Comparison of ENCODE assay signal across 16 cellular contexts in genomic region chr16:87356491-87356853, GRCh38. TPM values are rescaled to one million over a fixed set of nuclear protein-coding genes. Genes with fewer than 3 reads are reported as not detected.
DNase-seq lines count a peak whose midpoint lies in the region; ATAC-seq and TF ChIP-seq lines count a peak whose summit lies in the region.
"Had no signal": no experiment of that assay in that cellular context is flagged by ENCODE, and none has a peak within 500 bp of the region (broad histone marks: within the 10 kb centered on the region; RNA-seq: fewer than 3 reads in every experiment).

No MANE protein-coding gene starts in this region.

- H3T11ph ChIP-seq in H9 (ENCODE audit: low read length): no peak overlapping the region

- no peak overlapping the region for H3K4me3 ChIP-seq in neuronal stem cell (ENCODE audit: low read length in 2 of 2)
- H3K4me3 ChIP-seq: BLaER1 treated with 17β-estradiol and CSF1 and Interleukin-3, amounts not matched to agents 10 nM and 100 nM; GM12878; HAP-1 had no signal

- peaks cover 13% of the 10 kb centered on the region for H3K36me3 Mint-ChIP-seq in activated CD8-positive, alpha-beta T cell treated with anti-CD3 and anti-CD28 coated beads, Interleukin-2, amount 10 ng/mL, durations not matched to agents 7 days and 5 days (ENCODE audit: low read depth)
- peaks cover 16% of the 10 kb centered on the region for H3K36me3 Mint-ChIP-seq in activated CD8-positive, alpha-beta T cell treated with anti-CD3 and anti-CD28 coated beads for 36 hours (ENCODE audit: low read depth)
- peaks cover 4 to 37% (median 26%) of the 10 kb centered on the region in 3 experiments; a peak in 6 of 7 replicates for H3K36me3 Mint-ChIP-seq in H9 (ENCODE audit: insufficient read depth in 1 of 3, low read depth in 3 of 3)
- H3K36me3 Mint-ChIP-seq in brain: peaks cover 38% of the 10 kb centered on the region
- H3K36me3 Mint-ChIP-seq in activated naive CD8-positive, alpha-beta T cell treated with anti-CD3 and anti-CD28 coated beads, Interleukin-2, amount 50 U/mL, for 24 hours (ENCODE audit: low read depth): peaks cover 18% of the 10 kb centered on the region

- H3K9ac ChIP-seq in H9 (ENCODE audit: extremely low read depth, insufficient read length, low read length) (no peak overlapping the region), neuronal stem cell (ENCODE audit: low read depth, low read length, poor library complexity) (no peak overlapping the region)
- H3K9ac ChIP-seq: BLaER1 treated with 17β-estradiol and CSF1 and Interleukin-3, amounts not matched to agents 10 nM and 100 nM had no signal

- peaks cover 2% of the 10 kb centered on the region for H3K4me1 Mint-ChIP-seq in activated CD8-positive, alpha-beta T cell treated with anti-CD3 and anti-CD28 coated beads, Interleukin-2, amount 10 ng/mL, durations not matched to agents 7 days and 5 days (ENCODE audit: low read depth)
- H3K4me1 Mint-ChIP-seq in activated CD8-positive, alpha-beta T cell treated with anti-CD3 and anti-CD28 coated beads for 36 hours (ENCODE audit: low read depth): no peaks in the 10 kb centered on the region
- H3K4me1 Mint-ChIP-seq in H9 (no peaks in the 10 kb centered on the region), brain (peaks cover 27% of the 10 kb centered on the region)
- H3K4me1 Mint-ChIP-seq in activated naive CD8-positive, alpha-beta T cell treated with anti-CD3 and anti-CD28 coated beads, Interleukin-2, amount 50 U/mL, for 24 hours: no peaks in the 10 kb centered on the region

- H3K9me3 ChIP-seq in H9 (ENCODE audit: control insufficient read depth, low read depth, low read length): no peaks in the 10 kb centered on the region
- peaks cover 4 to 10% of the 10 kb centered on the region in 2 donors for H3K9me3 ChIP-seq in neuronal stem cell (replicated peaks in 1 of 2; ENCODE audit: control insufficient read depth in 2 of 2, insufficient read depth in 1 of 2, low read depth in 1 of 2, low read length in 2 of 2)
- H3K9me3 ChIP-seq: BLaER1 treated with 17β-estradiol and CSF1 and Interleukin-3, amounts not matched to agents 10 nM and 100 nM; HAP-1 had no signal

- CTCF ChIA-PET in activated CD8-positive, alpha-beta T cell treated with anti-CD3 and anti-CD28 coated beads, Interleukin-2, amount 10 ng/mL, durations not matched to agents 7 days and 5 days (lab: Charles Lee): no interaction called here
- CTCF ChIA-PET in activated CD8-positive, alpha-beta T cell treated with anti-CD3 and anti-CD28 coated beads for 36 hours (lab: Charles Lee): no interaction called here

- DNase-seq in activated CD8-positive, alpha-beta T cell treated with anti-CD3 and anti-CD28 coated beads, Interleukin-2, amount 10 ng/mL, durations not matched to agents 7 days and 5 days: no peak
- no peak for DNase-seq in activated CD8-positive, alpha-beta T cell treated with anti-CD3 and anti-CD28 coated beads for 36 hours
- no peak for DNase-seq in H9
- DNase-seq in neuronal stem cell (ENCODE audit: low spot score): no peak
- no peak for DNase-seq in SKM-1 (lab: John Stamatoyannopoulos, UW; ENCODE audit: unreplicated experiment)
- no peak for DNase-seq in activated naive CD8-positive, alpha-beta T cell treated with anti-CD3 and anti-CD28 coated beads, Interleukin-2, amount 50 U/mL, for 24 hours
- DNase-seq: ACHN; Calu3; CD4-positive, CD25-positive, alpha-beta regulatory T cell; DMS 273 treated with DMSO at 0.1 percent for 48 hours; GOT3 had no signal

- H2AFZ ChIP-seq in H9 (ENCODE audit: low read length): no peak overlapping the region
- H2AFZ ChIP-seq in neuronal stem cell (ENCODE audit: low read length): no peak overlapping the region

- H3K4ac ChIP-seq in H9 (ENCODE audit: low read depth, low read length) (no peak overlapping the region), neuronal stem cell (ENCODE audit: low read length) (no peak overlapping the region)

- no peak overlapping the region for H3K56ac ChIP-seq in H9 (ENCODE audit: insufficient read length, low read depth, low read length)

- H4K8ac ChIP-seq in H9 (replicated peaks; ENCODE audit: insufficient read length, low read depth, low read length) (no peak overlapping the region), neuronal stem cell (ENCODE audit: low read depth, low read length) (no peak overlapping the region)

- POLR2A ChIA-PET in activated CD8-positive, alpha-beta T cell treated with anti-CD3 and anti-CD28 coated beads, Interleukin-2, amount 10 ng/mL, durations not matched to agents 7 days and 5 days (lab: Charles Lee): no interaction called here
- POLR2A ChIA-PET in activated CD8-positive, alpha-beta T cell treated with anti-CD3 and anti-CD28 coated beads for 36 hours (lab: Charles Lee): interaction anchor here (0.5 kb wide), 1 partner anchor 12 kb away, joined by 3 read pairs; no protein-coding TSS in a partner anchor

- H2BK120ac ChIP-seq in H9 (ENCODE audit: low read depth, low read length, poor library complexity, severe bottlenecking) (no peak overlapping the region), neuronal stem cell (ENCODE audit: low read depth, low read length) (no peak overlapping the region)

- no peak overlapping the region for H3K4me3 Mint-ChIP-seq in activated CD8-positive, alpha-beta T cell treated with anti-CD3 and anti-CD28 coated beads, Interleukin-2, amount 10 ng/mL, durations not matched to agents 7 days and 5 days
- no peak overlapping the region for H3K4me3 Mint-ChIP-seq in activated CD8-positive, alpha-beta T cell treated with anti-CD3 and anti-CD28 coated beads for 36 hours
- H3K4me3 Mint-ChIP-seq in H9: no peak overlapping the region
- no peak overlapping the region for H3K4me3 Mint-ChIP-seq in brain
- H3K4me3 Mint-ChIP-seq in activated naive CD8-positive, alpha-beta T cell treated with anti-CD3 and anti-CD28 coated beads, Interleukin-2, amount 50 U/mL, for 24 hours: no peak overlapping the region
- H3K4me3 Mint-ChIP-seq: CD4-positive, CD25-positive, alpha-beta regulatory T cell had no signal

- H3K79me1 ChIP-seq in H9 (ENCODE audit: insufficient read depth, low read depth, low read length, poor library complexity, severe bottlenecking) (no peaks in the 10 kb centered on the region), neuronal stem cell (ENCODE audit: low read depth, low read length) (peaks cover 7% of the 10 kb centered on the region)

- TF ChIP-seq CTCF in activated CD8-positive, alpha-beta T cell treated with anti-CD3 and anti-CD28 coated beads for 36 hours (IDR thresholded peaks at IDR 0.05): no peak
- no peak for TF ChIP-seq CTCF in H9 (conservative IDR thresholded peaks at IDR 0.05)
- no peak for TF ChIP-seq CTCF in brain (conservative IDR thresholded peaks at IDR 0.05)

- no peaks in the 10 kb centered on the region for H3K79me2 ChIP-seq in H9 (ENCODE audit: insufficient read depth, low read length)

- H3K27me3 ChIP-seq in H9 (ENCODE audit: insufficient read depth, low read length) (no peaks in the 10 kb centered on the region), neuronal stem cell (ENCODE audit: control insufficient read depth in 3 of 3, insufficient read depth in 3 of 3, low read depth in 1 of 3, low read length in 3 of 3) (no peaks in the 10 kb centered on the region)

- no peaks in the 10 kb centered on the region for H3K4me1 ChIP-seq in H9 (ENCODE audit: insufficient read depth, low read length)
- H3K4me1 ChIP-seq in neuronal stem cell (ENCODE audit: control insufficient read depth in 2 of 2, insufficient read depth in 1 of 2, low read depth in 1 of 2, low read length in 2 of 2): peaks cover 9 to 10% of the 10 kb centered on the region in 2 donors
- H3K4me1 ChIP-seq: BLaER1 treated with 17β-estradiol and CSF1 and Interleukin-3, amounts not matched to agents 10 nM and 100 nM; HAP-1 had no signal

- peaks cover 13 to 43% of the 10 kb centered on the region in 2 donors for H3K36me3 ChIP-seq in neuronal stem cell (replicated peaks in 1 of 2; ENCODE audit: control insufficient read depth in 2 of 2, insufficient read depth in 2 of 2, low read length in 2 of 2)

- H3K23me2 ChIP-seq in H9 (ENCODE audit: insufficient read length, low read depth, low read length, poor library complexity, severe bottlenecking): no peaks in the 10 kb centered on the region

- no peak overlapping the region for H3K18ac ChIP-seq in H9 (ENCODE audit: insufficient read length, low read depth, low read length)
- H3K18ac ChIP-seq in neuronal stem cell (ENCODE audit: low read length): peak overlapping the region; percentile 23

- no peaks in the 10 kb centered on the region for H3K27me3 Mint-ChIP-seq in activated CD8-positive, alpha-beta T cell treated with anti-CD3 and anti-CD28 coated beads, Interleukin-2, amount 10 ng/mL, durations not matched to agents 7 days and 5 days (ENCODE audit: low read depth)
- H3K27me3 Mint-ChIP-seq in activated CD8-positive, alpha-beta T cell treated with anti-CD3 and anti-CD28 coated beads for 36 hours: no peaks in the 10 kb centered on the region
- H3K27me3 Mint-ChIP-seq in H9 (ENCODE audit: low read depth): no peaks in the 10 kb centered on the region
- peaks cover 3% of the 10 kb centered on the region for H3K27me3 Mint-ChIP-seq in brain
- no peaks in the 10 kb centered on the region for H3K27me3 Mint-ChIP-seq in activated naive CD8-positive, alpha-beta T cell treated with anti-CD3 and anti-CD28 coated beads, Interleukin-2, amount 50 U/mL, for 24 hours
- H3K27me3 Mint-ChIP-seq: CD4-positive, CD25-positive, alpha-beta regulatory T cell had no signal

- H2AK5ac ChIP-seq in H9 (ENCODE audit: insufficient read length, low read length): no peak overlapping the region
- H2AK5ac ChIP-seq in neuronal stem cell (ENCODE audit: low read depth, low read length): no peak overlapping the region

- H3K9me3 Mint-ChIP-seq in activated CD8-positive, alpha-beta T cell treated with anti-CD3 and anti-CD28 coated beads, Interleukin-2, amount 10 ng/mL, durations not matched to agents 7 days and 5 days (ENCODE audit: insufficient read depth): no peaks in the 10 kb centered on the region
- H3K9me3 Mint-ChIP-seq in activated CD8-positive, alpha-beta T cell treated with anti-CD3 and anti-CD28 coated beads for 36 hours: no peaks in the 10 kb centered on the region
- no peaks in the 10 kb centered on the region for H3K9me3 Mint-ChIP-seq in H9
- H3K9me3 Mint-ChIP-seq in brain: no peaks in the 10 kb centered on the region
- no peaks in the 10 kb centered on the region for H3K9me3 Mint-ChIP-seq in activated naive CD8-positive, alpha-beta T cell treated with anti-CD3 and anti-CD28 coated beads, Interleukin-2, amount 50 U/mL, for 24 hours
- H3K9me3 Mint-ChIP-seq: CD4-positive, CD25-positive, alpha-beta regulatory T cell had no signal

- H4K5ac ChIP-seq in H9 (ENCODE audit: insufficient read length, low read depth, low read length): no peak overlapping the region

- H3K27ac Mint-ChIP-seq in activated CD8-positive, alpha-beta T cell treated with anti-CD3 and anti-CD28 coated beads, Interleukin-2, amount 10 ng/mL, durations not matched to agents 7 days and 5 days: peak overlapping the region; percentile 43
- H3K27ac Mint-ChIP-seq in activated CD8-positive, alpha-beta T cell treated with anti-CD3 and anti-CD28 coated beads for 36 hours: no peak overlapping the region
- H3K27ac Mint-ChIP-seq in H9: peak overlapping the region in 2 of 3 experiments; percentile 72 to 74; a peak in 4 of 7 replicates
- H3K27ac Mint-ChIP-seq in brain: peak overlapping the region in 3 of 5 experiments; percentile 79 to 92 (median 83)
- H3K27ac Mint-ChIP-seq in activated naive CD8-positive, alpha-beta T cell treated with anti-CD3 and anti-CD28 coated beads, Interleukin-2, amount 50 U/mL, for 24 hours: no peak overlapping the region

- H4K91ac ChIP-seq in H9 (ENCODE audit: insufficient read length, low read depth, low read length): no peak overlapping the region
- H4K91ac ChIP-seq in neuronal stem cell (ENCODE audit: low read depth, low read length, poor library complexity): no peak overlapping the region

- no peak overlapping the region for H2BK12ac ChIP-seq in H9 (ENCODE audit: insufficient read length, low read depth, low read length)
- no peak overlapping the region for H2BK12ac ChIP-seq in neuronal stem cell (ENCODE audit: low read length)

- H3K27ac ChIP-seq in H9 (ENCODE audit: insufficient read length, low read depth, low read length) (no peak overlapping the region), neuronal stem cell (replicated peaks; ENCODE audit: low read length) (no peak overlapping the region)
- H3K27ac ChIP-seq: BLaER1 treated with 17β-estradiol and CSF1 and Interleukin-3, amounts not matched to agents 10 nM and 100 nM had no signal

- no peak overlapping the region for H2BK5ac ChIP-seq in H9 (ENCODE audit: insufficient read length, low read length)
- no peak overlapping the region for H2BK5ac ChIP-seq in neuronal stem cell (ENCODE audit: low read length)

- no CpG with 5 or more reads among the region's 8 CpGs for WGBS in H9 (ENCODE audit: extremely low coverage, insufficient read length, low lambda C conversion rate)
- WGBS in neuronal stem cell (ENCODE audit: extremely low coverage in 2 of 2, insufficient read length in 2 of 2, insufficient replicate concordance in 1 of 2), 2 donors: no CpG with 5 or more reads among the region's 8 CpGs

- H2BK20ac ChIP-seq in H9 (ENCODE audit: low read depth, low read length, poor library complexity, severe bottlenecking): no peak overlapping the region

- H2BK15ac ChIP-seq in H9 (ENCODE audit: low read depth, low read length): no peak overlapping the region
- no peak overlapping the region for H2BK15ac ChIP-seq in neuronal stem cell (ENCODE audit: low read length)

- intact Hi-C loops in activated CD8-positive, alpha-beta T cell treated with anti-CD3 and anti-CD28 coated beads for 36 hours (cut with micrococcal nuclease): no loop called here

- no peak for ATAC-seq in activated CD8-positive, alpha-beta T cell treated with anti-CD3 and anti-CD28 coated beads, Interleukin-2, amount 10 ng/mL, durations not matched to agents 7 days and 5 days
- ATAC-seq in activated CD8-positive, alpha-beta T cell treated with anti-CD3 and anti-CD28 coated beads for 36 hours: no peak
- no peak for ATAC-seq in HG03565 (IDR thresholded peaks at IDR 0.05; ENCODE audit: unreplicated experiment)
- no peak for ATAC-seq in activated naive CD8-positive, alpha-beta T cell treated with anti-CD3 and anti-CD28 coated beads, Interleukin-2, amount 50 U/mL, for 24 hours
- ATAC-seq: GM12878 had no signal

- no peak overlapping the region; the same call in 1 of the 2 replicates for H3K14ac ChIP-seq in H9 (ENCODE audit: insufficient read depth, low read length)
- H3K14ac ChIP-seq in neuronal stem cell (ENCODE audit: low read length): no peak overlapping the region

- H3K23ac ChIP-seq in H9 (ENCODE audit: insufficient read length, low read depth, low read length): no peak overlapping the region
- H3K23ac ChIP-seq in neuronal stem cell (ENCODE audit: low read depth, low read length, poor library complexity): no peak overlapping the region

- no peaks in the 10 kb centered on the region for H4K20me1 ChIP-seq in H9 (ENCODE audit: control insufficient read depth, insufficient read depth, insufficient read length)

- H3K4me2 ChIP-seq in H9 (ENCODE audit: insufficient read depth, insufficient read length, low read length) (no peak overlapping the region), neuronal stem cell (ENCODE audit: insufficient read depth, low read length, poor library complexity, severe bottlenecking) (no peak overlapping the region)
- H3K4me2 ChIP-seq: BLaER1 treated with 17β-estradiol and CSF1 and Interleukin-3, amounts not matched to agents 10 nM and 100 nM had no signal

RNA-seq across cellular contexts. Expression of gene FBXO31, which starts 27.1 kb away (rescaled TPM):
- total RNA-seq in activated CD8-positive, alpha-beta T cell treated with anti-CD3 and anti-CD28 coated beads, Interleukin-2, amount 10 ng/mL, durations not matched to agents 7 days and 5 days: 10 to 100 TPM; 29.3 to 30.1 TPM
- 10 to 100 TPM; 32.0 to 32.7 TPM for total RNA-seq in activated CD8-positive, alpha-beta T cell treated with anti-CD3 and anti-CD28 coated beads for 36 hours
- total RNA-seq in H9 (2021): 24.2 and 26.6 TPM in 2 replicates
- 33.4 TPM for polyA plus RNA-seq in brain (ENCODE audit: insufficient read depth, low read depth, low replicate concordance)
- polyA plus RNA-seq in neuronal stem cell (2013, experiment 1 of 2): 9.0 TPM
- 8.4 TPM for polyA plus RNA-seq in neuronal stem cell (2013, experiment 2 of 2)

RNA-seq across cellular contexts. Expression of gene MAP1LC3B, which starts 35.7 kb away (rescaled TPM):
- total RNA-seq in activated CD8-positive, alpha-beta T cell treated with anti-CD3 and anti-CD28 coated beads, Interleukin-2, amount 10 ng/mL, durations not matched to agents 7 days and 5 days: 10 to 100 TPM; 40.2 to 45.3 TPM
- 10 to 100 TPM; 55.3 to 58.1 TPM for total RNA-seq in activated CD8-positive, alpha-beta T cell treated with anti-CD3 and anti-CD28 coated beads for 36 hours
- 47.1 and 52.2 TPM in 2 replicates for total RNA-seq in H9 (2021)
- 82.0 TPM for polyA plus RNA-seq in brain (ENCODE audit: insufficient read depth, low read depth, low replicate concordance)
- 41.5 TPM for polyA plus RNA-seq in neuronal stem cell (2013, experiment 1 of 2)
- 41.0 TPM for polyA plus RNA-seq in neuronal stem cell (2013, experiment 2 of 2)

RNA-seq across cellular contexts. Expression of gene C16orf95, which starts 39.3 kb away (rescaled TPM):
- total RNA-seq in activated CD8-positive, alpha-beta T cell treated with anti-CD3 and anti-CD28 coated beads, Interleukin-2, amount 10 ng/mL, durations not matched to agents 7 days and 5 days: 1 to 10 TPM; 7.2 to 9.4 TPM
- 10 to 100 TPM; 11.5 to 13.6 TPM for total RNA-seq in activated CD8-positive, alpha-beta T cell treated with anti-CD3 and anti-CD28 coated beads for 36 hours
- 4.5 and 5.6 TPM in 2 replicates for total RNA-seq in H9 (2021)
- polyA plus RNA-seq in brain (ENCODE audit: insufficient read depth, low read depth, low replicate concordance): 5.0 TPM
- 4.5 TPM for polyA plus RNA-seq in neuronal stem cell (2013, experiment 1 of 2)
- 4.9 TPM for polyA plus RNA-seq in neuronal stem cell (2013, experiment 2 of 2)

Comparison
In these comparisons a context has a peak if more than half of its experiments do, and no peak if none do; other contexts are left out.
1. H3K27ac Mint-ChIP-seq: peak in activated CD8-positive, alpha-beta T cell treated with anti-CD3 and anti-CD28 coated beads, Interleukin-2, amount 10 ng/mL, durations not matched to agents 7 days and 5 days (single experiment), H9 (2 of 3) and brain (3 of 5); none in activated CD8-positive, alpha-beta T cell treated with anti-CD3 and anti-CD28 coated beads for 36 hours (single experiment) and activated naive CD8-positive, alpha-beta T cell treated with anti-CD3 and anti-CD28 coated beads, Interleukin-2, amount 50 U/mL, for 24 hours (single experiment).